1 cellular context compared by ENCODE assay signal in genomic region chrX:18833071-18833731, GRCh38.
TF ChIP-seq lines count a peak whose summit lies in the region.

No MANE protein-coding gene starts in this region.

TF ChIP-seq in liver, 16 proteins besides CTCF, POLR2A, EP300 and RAD21 (continued from another document):
- TF ChIP-seq REST (IDR thresholded peaks at IDR 0.05) (no peak), SP1 (IDR thresholded peaks at IDR 0.05) (peak; percentile 59), FOXA2 (IDR thresholded peaks at IDR 0.05) (no peak), TAF1 (conservative IDR thresholded peaks at IDR 0.05) (no peak), YY1 (IDR thresholded peaks at IDR 0.05) (peak; percentile 42), HNF4G (IDR thresholded peaks at IDR 0.05) (peak; percentile 26), EGR1 (IDR thresholded peaks at IDR 0.05; ENCODE audit: low read depth in 2 of 2) (no peak), RXRA (IDR thresholded peaks at IDR 0.05) (peak; percentile 86 to 91), FOXA1 (IDR thresholded peaks at IDR 0.05) (no peak)
- TF ChIP-seq, protein P1, sequence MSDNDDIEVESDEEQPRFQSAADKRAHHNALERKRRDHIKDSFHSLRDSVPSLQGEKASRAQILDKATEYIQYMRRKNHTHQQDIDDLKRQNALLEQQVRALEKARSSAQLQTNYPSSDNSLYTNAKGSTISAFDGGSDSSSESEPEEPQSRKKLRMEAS (IDR thresholded peaks at IDR 0.05) = no peak
TF ChIP-seq in liver: peak in this region for 6.
